In the genomic region with DNA sequence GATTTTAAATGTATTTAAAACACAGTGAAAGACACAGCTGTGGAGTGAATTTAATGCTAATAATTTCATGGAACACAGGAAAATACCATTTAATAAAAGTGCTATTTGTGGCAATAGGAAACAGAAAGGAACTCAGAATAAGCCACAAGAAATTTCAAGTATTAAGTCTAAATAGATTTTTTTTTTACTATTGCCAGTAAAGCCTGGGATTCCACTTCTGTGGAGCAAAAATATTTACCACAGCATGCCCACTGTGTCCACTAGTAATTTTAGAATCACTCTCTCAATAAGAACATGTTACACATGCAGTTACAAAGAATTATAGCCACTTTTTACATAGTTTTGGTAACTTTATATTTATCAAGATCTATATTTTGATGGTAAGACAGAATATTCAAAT, we compare ENCODE assay signal across 31 cellular contexts.
"Had no signal": no experiment of that assay in that cellular context is flagged by ENCODE, and none has a peak within 500 bp of the region (broad histone marks: within the 10 kb centered on the region; RNA-seq: fewer than 3 reads in every experiment).

No MANE protein-coding gene starts in this region.

- H3K27me3 Mint-ChIP-seq: progenitor cell of endocrine pancreas; stimulated activated memory B cell treated with anti-CD40 and anti-IgM and Interleukin-4, amounts not matched to agents 10 μg/mL and 1 μg/mL and 100 μg/mL, for 72 hours; stimulated activated naive CD8-positive, alpha-beta T cell treated with anti-CD3 and anti-CD28 coated beads, Interleukin-15, Interleukin-2, amounts not matched to agents 100 ng/mL and 50 ng/mL, for 24 hours had no signal

- H3K36me3 ChIP-seq: neural progenitor cell, ovary had no signal

- H3K9me3 Mint-ChIP-seq: natural killer cell; nephron; neural progenitor cell; stimulated activated memory B cell treated with anti-CD40 and anti-IgM and Interleukin-4, amounts not matched to agents 10 μg/mL and 1 μg/mL and 100 μg/mL, for 72 hours; stimulated activated naive CD8-positive, alpha-beta T cell treated with anti-CD3 and anti-CD28 coated beads, Interleukin-15, Interleukin-2, amounts not matched to agents 100 ng/mL and 50 ng/mL, for 24 hours had no signal

- H3K27ac Mint-ChIP-seq: nephron; neural progenitor cell; progenitor cell of endocrine pancreas; stimulated activated memory B cell treated with anti-CD40 and anti-IgM and Interleukin-4, amounts not matched to agents 10 μg/mL and 1 μg/mL and 100 μg/mL, for 72 hours; stimulated activated naive CD8-positive, alpha-beta T cell treated with anti-CD3 and anti-CD28 coated beads, Interleukin-15, Interleukin-2, amounts not matched to agents 100 ng/mL and 50 ng/mL, for 24 hours had no signal

- H3K9ac ChIP-seq: neural progenitor cell, parathyroid adenoma had no signal

- H3K4me1 ChIP-seq: neural progenitor cell, parathyroid adenoma, psoas muscle, right lobe of liver, sigmoid colon, spleen, stomach, thyroid gland, tibial nerve, upper lobe of left lung, vagina had no signal

- H3K27ac ChIP-seq: neural progenitor cell, ovary, parathyroid adenoma, psoas muscle, right lobe of liver, sigmoid colon, skin epidermis, spleen, stomach, thoracic aorta, thyroid gland, tibial nerve, upper lobe of left lung, vagina had no signal

- H3K4me3 Mint-ChIP-seq: natural killer cell; nephron; neural progenitor cell; stimulated activated memory B cell treated with anti-CD40 and anti-IgM and Interleukin-4, amounts not matched to agents 10 μg/mL and 1 μg/mL and 100 μg/mL, for 72 hours; stimulated activated naive CD8-positive, alpha-beta T cell treated with anti-CD3 and anti-CD28 coated beads, Interleukin-15, Interleukin-2, amounts not matched to agents 100 ng/mL and 50 ng/mL, for 24 hours had no signal

- H3K9me3 ChIP-seq: ovary, psoas muscle, right lobe of liver, sigmoid colon, spleen, stomach, thoracic aorta, thyroid gland, tibial nerve, upper lobe of left lung, vagina had no signal

- H3K4me1 Mint-ChIP-seq: natural killer cell; nephron; neural progenitor cell; stimulated activated memory B cell treated with anti-CD40 and anti-IgM and Interleukin-4, amounts not matched to agents 10 μg/mL and 1 μg/mL and 100 μg/mL, for 72 hours had no signal

- H3K4me3 ChIP-seq: neural progenitor cell, ovary, psoas muscle, right lobe of liver, sigmoid colon, skin epidermis, smooth muscle cell, spleen, stomach, thoracic aorta, thyroid gland, tibial nerve, upper lobe of left lung, vagina had no signal

- FAIRE-seq: urothelium cell line had no signal

- DNase-seq: natural killer cell; occipital lobe; ovary; posterior cingulate gyrus; psoas muscle; right cardiac atrium; right lobe of liver; sigmoid colon; spleen; stimulated activated CD4-positive, alpha-beta T cell treated with anti-CD3 and anti-CD28 coated beads, Interleukin-12 subunit alpha, Interleukin-12 subunit beta, amount 100 ng/mL, for 4 hours; stimulated activated CD4-positive, alpha-beta T cell treated with anti-CD3 and anti-CD28 coated beads, Interleukin-1b, Interleukin-23, amount 100 ng/mL, for 48 hours; stimulated activated CD4-positive, alpha-beta T cell treated with anti-CD3 and anti-CD28 coated beads, Interleukin-4, amount 100 ng/mL, for 1 hour; stimulated activated CD4-positive, alpha-beta T cell treated with anti-CD3 and anti-CD28 coated beads, Interleukin-4, amount 100 ng/mL, for 4 hours; stimulated activated CD8-positive, alpha-beta memory T cell treated with anti-CD3 and anti-CD28 coated beads, Interleukin-4, amount 100 ng/mL, for 48 hours; stimulated activated naive CD4-positive, alpha-beta T cell treated with Interleukin-2 at 50 U/mL for 16 hours; stomach; thyroid gland; trophoblast cell; upper lobe of left lung had no signal

- H3K4me2 ChIP-seq: neural progenitor cell, smooth muscle cell had no signal

- H2AFZ ChIP-seq: neural progenitor cell, parathyroid adenoma had no signal

- H3K27me3 ChIP-seq: neural progenitor cell, ovary, right lobe of liver, sigmoid colon, spleen, stomach, thyroid gland, tibial nerve, upper lobe of left lung, vagina had no signal

- H3K79me2 ChIP-seq: parathyroid adenoma had no signal

- ATAC-seq: natural killer cell; psoas muscle; right cardiac atrium; right lobe of liver; stimulated activated memory B cell treated with anti-CD40 and anti-IgM and Interleukin-4, amounts not matched to agents 10 μg/mL and 1 μg/mL and 100 μg/mL, for 72 hours had no signal
